ENCODE assay signal across 8 cellular contexts in genomic region chr18:63098014-63098981, GRCh38.
DNase-seq lines count a peak whose midpoint lies in the region; ATAC-seq and TF ChIP-seq lines count a peak whose summit lies in the region.

No MANE protein-coding gene starts in this region.

- intact Hi-C loops in CD8-positive, alpha-beta T cell (cut with DNase I, micrococcal nuclease) = no loop called here

- no peaks in the 10 kb centered on the region for H3K9me3 ChIP-seq in CD8-positive, alpha-beta T cell (ENCODE audit: low read length)

- TF ChIP-seq CTCF in CD8-positive, alpha-beta T cell (IDR thresholded peaks at IDR 0.05) = no peak

- H3K27me3 ChIP-seq in CD8-positive, alpha-beta T cell (ENCODE audit: insufficient read depth, low read length) = no peaks in the 10 kb centered on the region

- peak overlapping the region; percentile 59 for H3K4me3 Mint-ChIP-seq in CD8-positive, alpha-beta T cell

- peak overlapping the region; percentile 15 for H3K4me3 ChIP-seq in CD8-positive, alpha-beta T cell (ENCODE audit: low read depth, low read length)

- POLR2A ChIA-PET in CD8-positive, alpha-beta T cell (lab: Charles Lee) = interaction anchor here (1.0 kb wide), 1 partner anchor 22 kb away, joined by 6 read pairs; no protein-coding TSS in a partner anchor

- peak overlapping the region; percentile 5 for H3K27ac ChIP-seq in CD8-positive, alpha-beta T cell (ENCODE audit: low read depth, low read length)

- H3K36me3 Mint-ChIP-seq in CD8-positive, alpha-beta T cell = no peaks in the 10 kb centered on the region

- no peaks in the 10 kb centered on the region for H3K27me3 Mint-ChIP-seq in CD8-positive, alpha-beta T cell (ENCODE audit: low read depth)

- peak overlapping the region; percentile 72 for H3K27ac Mint-ChIP-seq in CD8-positive, alpha-beta T cell

- no peaks in the 10 kb centered on the region for H3K36me3 ChIP-seq in CD8-positive, alpha-beta T cell (ENCODE audit: insufficient read depth, low read length)

- no peaks in the 10 kb centered on the region for H3K9me3 Mint-ChIP-seq in CD8-positive, alpha-beta T cell

- peak in 6 of 7 experiments; percentile 21 to 63 (median 34) for DNase-seq in CD8-positive, alpha-beta T cell
- DNase-seq in activated effector memory CD4-positive, alpha-beta T cell treated with Interleukin-2 at 50 U/mL for 16 hours = peak; percentile 24
- no peak for DNase-seq in NCI-H82 treated with DMSO at 0.1 percent for 48 hours (lab: John Stamatoyannopoulos, UW; ENCODE audit: unreplicated experiment)
- no peak for DNase-seq in NCI-H1105 treated with DMSO at 0.1 percent for 48 hours (lab: John Stamatoyannopoulos, UW)
- no peak for DNase-seq in occipital lobe (lab: John Stamatoyannopoulos, UW)
- DNase-seq in epidermal melanocyte (ENCODE audit: insufficient read length, low spot score) = no peak

- peaks cover 37% of the 10 kb centered on the region for H3K4me1 ChIP-seq in CD8-positive, alpha-beta T cell (ENCODE audit: insufficient read depth, low read length)

- peaks cover 47% of the 10 kb centered on the region for H3K4me1 Mint-ChIP-seq in CD8-positive, alpha-beta T cell (ENCODE audit: low read depth)

- ATAC-seq in CD8-positive, alpha-beta T cell = peak; percentile 70
- ATAC-seq in GM19467 (IDR thresholded peaks at IDR 0.05; ENCODE audit: unreplicated experiment) (peak; percentile 51), HG03460 (IDR thresholded peaks at IDR 0.05; ENCODE audit: unreplicated experiment) (peak; percentile 72)

- CTCF ChIA-PET in CD8-positive, alpha-beta T cell (lab: Charles Lee) = interaction anchor here (0.8 to 1.4 kb wide), 4 partner anchors 17 to 220 kb away, joined by 3 to 5 read pairs (median 4); no protein-coding TSS in a partner anchor

Comparison
In these comparisons a context has a peak if more than half of its experiments do, and no peak if none do; other contexts are left out.
1. DNase-seq: peak in CD8-positive, alpha-beta T cell (6 of 7) and activated effector memory CD4-positive, alpha-beta T cell treated with Interleukin-2 at 50 U/mL for 16 hours (single experiment); none in NCI-H82 treated with DMSO at 0.1 percent for 48 hours (single experiment), NCI-H1105 treated with DMSO at 0.1 percent for 48 hours (single experiment), occipital lobe (single experiment) and epidermal melanocyte (single experiment).
2. Peak in every context shown above with its lines, with median percentiles within 50 percentile points of each other: ATAC-seq.